ENCODE assay signal across 1 cellular context in genomic region chr14:21201732-21202462, GRCh38.
A peak's percentile ranks its signal among the peaks of the same experiment; 100 is the strongest.
TF ChIP-seq lines count a peak whose summit lies in the region.

No MANE protein-coding gene starts in this region.

TF ChIP-seq in H1, 55 proteins besides CTCF, POLR2A, EP300 and RAD21:
- TF ChIP-seq E2F6 (IDR thresholded peaks at IDR 0.05) (no peak), CTBP2 (IDR thresholded peaks at IDR 0.05; ENCODE audit: borderline replicate concordance, insufficient read depth, insufficient read length, low read length) (no peak), TBP (IDR thresholded peaks at IDR 0.05; ENCODE audit: low read depth, low read length) (no peak), POLR2AphosphoS5 (IDR thresholded peaks at IDR 0.05; ENCODE audit: low read depth, low read length) (peak; percentile 75), FOSL1 (IDR thresholded peaks at IDR 0.05; ENCODE audit: insufficient read depth, low read depth, low read length) (no peak), JUND (IDR thresholded peaks at IDR 0.05; ENCODE audit: low read length) (no peak), JUN (IDR thresholded peaks at IDR 0.05; ENCODE audit: low read depth, low read length) (no peak)
